ENCODE assay signal across 7 cellular contexts in genomic region chr1:26378088-26378878, GRCh38. TPM values are rescaled to one million over a fixed set of nuclear protein-coding genes. Genes with fewer than 3 reads are reported as not detected.
DNase-seq lines count a peak whose midpoint lies in the region; ATAC-seq, FAIRE-seq and TF ChIP-seq lines count a peak whose summit lies in the region.

No MANE protein-coding gene starts in this region.

- WGBS in psoas muscle, 3 donors: 38 to 43% (median 41%) methylated on average over 5 of the region's 5 CpGs

- TF ChIP-seq CTCF in colonic mucosa (IDR thresholded peaks at IDR 0.05): no peak
- TF ChIP-seq CTCF in psoas muscle (IDR thresholded peaks at IDR 0.05): no peak

- intact Hi-C loops in colonic mucosa (cut with DNase I): no loop called here
- intact Hi-C loops in psoas muscle (cut with DNase I): no loop called here

- peak overlapping the region; percentile 4 for H3K27ac ChIP-seq in colonic mucosa
- no peak overlapping the region for H3K27ac ChIP-seq in psoas muscle

- peak; percentile 81 for DNase-seq in HTR-8/SVneo (ENCODE audit: insufficient read length, low spot score)
- DNase-seq in activated CD4-positive, CD25-positive, alpha-beta regulatory T cell treated with anti-CD3 and anti-CD28 coated beads, Interleukin-2, amount 50 U/mL, for 16 hours (ENCODE audit: low read depth, low spot score): peak; percentile 39
- peak; percentile 38 for DNase-seq in colonic mucosa
- no peak for DNase-seq in psoas muscle
- DNase-seq in pons (ENCODE audit: low spot score): no peak
- DNase-seq in H7: no peak

- H3K27me3 ChIP-seq in colonic mucosa (no peaks in the 10 kb centered on the region), psoas muscle (ENCODE audit: insufficient read depth in 3 of 3, low read length in 2 of 3) (peaks cover 0 to 8% (median 1%) of the 10 kb centered on the region in 3 donors), H7 (ENCODE audit: control insufficient read depth, insufficient read depth, low read length) (no peaks in the 10 kb centered on the region)

- ATAC-seq in GM19351 (IDR thresholded peaks at IDR 0.05; ENCODE audit: unreplicated experiment) (peak; percentile 86), psoas muscle (peak; percentile 32 to 68 (median 54))

- H3K36me3 ChIP-seq in colonic mucosa: no peaks in the 10 kb centered on the region
- no peaks in the 10 kb centered on the region for H3K36me3 ChIP-seq in psoas muscle (ENCODE audit: insufficient read depth in 1 of 2, low read depth in 1 of 2)
- no peaks in the 10 kb centered on the region for H3K36me3 ChIP-seq in H7 (replicated peaks; ENCODE audit: control insufficient read depth, insufficient read depth, low read length)

- H3K4me3 ChIP-seq in colonic mucosa (no peak overlapping the region), psoas muscle (no peak overlapping the region), H7 (ENCODE audit: insufficient read depth, low read depth, low read length) (no peak overlapping the region)

- FAIRE-seq in HTR-8/SVneo (lab: Jason Lieb, UNC): peak; percentile 28

- no peaks in the 10 kb centered on the region for H3K9me3 ChIP-seq in colonic mucosa
- H3K9me3 ChIP-seq in psoas muscle: no peaks in the 10 kb centered on the region

- no peak overlapping the region for H3K9ac ChIP-seq in colonic mucosa (ENCODE audit: low read depth in 2 of 2, low read length in 2 of 2)

- H3K4me1 ChIP-seq in colonic mucosa (peaks cover 6% of the 10 kb centered on the region), psoas muscle (no peaks in the 10 kb centered on the region)

RNA-seq across cellular contexts. Expression of gene ZNF683, which starts 5.7 kb away (rescaled TPM):
- under 1 TPM in 1 of 2 donors, not detected in 1; 0.47 TPM for total RNA-seq in colonic mucosa
- not detected for total RNA-seq in psoas muscle
- polyA plus RNA-seq in psoas muscle: under 1 TPM in 1 of 3 donors, not detected in 2; 0.06 TPM
- not detected in 2 replicates for total RNA-seq in H7 (2014; rRNA removed; shearing (Covaris generic))

RNA-seq across cellular contexts. Expression of gene CRYBG2, which starts 24.4 kb away (rescaled TPM):
- total RNA-seq in colonic mucosa: 10 to 100 TPM; 12.8 to 30.3 TPM
- total RNA-seq in psoas muscle: 1 to 10 TPM in 1 of 4 donors, under 1 TPM in 1, not detected in 2; 0.56 to 2.9 TPM
- under 1 TPM in 1 of 3 donors, not detected in 2; 0.01 TPM for polyA plus RNA-seq in psoas muscle
- 7.9 and 8.7 TPM in 2 replicates for total RNA-seq in H7 (2014; rRNA removed; shearing (Covaris generic))

RNA-seq across cellular contexts. Expression of gene LIN28A, which starts 32.3 kb away (rescaled TPM):
- total RNA-seq in colonic mucosa (1 to 10 TPM in 1 of 2 donors, not detected in 1; 1.4 TPM), psoas muscle (not detected)
- not detected for polyA plus RNA-seq in psoas muscle
- 863 and 868 TPM in 2 replicates for total RNA-seq in H7 (2014; rRNA removed; shearing (Covaris generic))

RNA-seq across cellular contexts. Expression of gene DHDDS, which starts 53.8 kb away (rescaled TPM):
- total RNA-seq in colonic mucosa (10 to 100 TPM; 83.5 to 88.5 TPM), psoas muscle (10 to 100 TPM; 14.1 to 25.8 (median 21.4) TPM)
- 10 to 100 TPM; 15.8 to 40.6 (median 23.3) TPM for polyA plus RNA-seq in psoas muscle
- total RNA-seq in H7 (2014; rRNA removed; shearing (Covaris generic)): 52.9 and 60.0 TPM in 2 replicates

Comparison
In these comparisons a context has a peak if more than half of its experiments do, and no peak if none do; other contexts are left out.
1. DNase-seq: peak in HTR-8/SVneo (single experiment), activated CD4-positive, CD25-positive, alpha-beta regulatory T cell treated with anti-CD3 and anti-CD28 coated beads, Interleukin-2, amount 50 U/mL, for 16 hours (single experiment) and colonic mucosa (single experiment); none in psoas muscle (0 of 2), pons (single experiment) and H7 (single experiment).
2. RNA of gene LIN28A, which starts 32.3 kb away (total RNA-seq): 863 to 868 TPM in H7; 1.4 TPM in colonic mucosa and not detected in psoas muscle; every median in the first group is over 100 times any median in the second.